In genomic region chr1:172443666-172444453, GRCh38 we compare ENCODE assay signal across 8 cellular contexts. TPM values are rescaled to one million over a fixed set of nuclear protein-coding genes. Genes with fewer than 3 reads are reported as not detected.
DNase-seq lines count a peak whose midpoint lies in the region; ATAC-seq and TF ChIP-seq lines count a peak whose summit lies in the region.

TSS of gene PIGC (minus strand) at chr1:172444069. CDS start at chr1:172442622, 1,447 bp downstream.

- H3K4me3 ChIP-seq in CD4-positive, CD25-positive, alpha-beta regulatory T cell (ENCODE audit: low read depth, low read length) = peak within 1 kb of the TSS; percentile 89
- H3K4me3 ChIP-seq in duodenal mucosa (ENCODE audit: low read depth in 1 of 2, low read length in 2 of 2) (peak within 1 kb of the TSS; percentile 71 to 86), lower leg skin (ENCODE audit: low read depth, poor library complexity, severe bottlenecking) (peak within 1 kb of the TSS; percentile 86)

- peak within 1 kb of the TSS; percentile 81 for H3K27ac ChIP-seq in CD4-positive, CD25-positive, alpha-beta regulatory T cell (ENCODE audit: insufficient read depth, low read length, poor library complexity, severe bottlenecking)
- no peak within 1 kb of the TSS for H3K27ac ChIP-seq in duodenal mucosa (ENCODE audit: low read depth, low read length)

- DNase-seq in CD4-positive, CD25-positive, alpha-beta regulatory T cell = peak; percentile 83 to 92 (median 86)
- DNase-seq in NCI-H774 (lab: John Stamatoyannopoulos, UW) = peak; percentile 83
- peak; percentile 92 for DNase-seq in activated CD4-positive, alpha-beta T cell treated with anti-CD3 and anti-CD28 coated beads, Interleukin-2, amount 50 U/mL, for 4 hours
- DNase-seq in lower leg skin (ENCODE audit: low spot score in 2 of 2) = peak; percentile 83 to 98
- peak; percentile 92 for DNase-seq in stimulated activated CD4-positive, alpha-beta T cell treated with anti-CD3 and anti-CD28 coated beads, Interleukin-4, amount 100 ng/mL, for 48 hours (ENCODE audit: low read depth in 2 of 2)

- H3K9ac ChIP-seq in duodenal mucosa (ENCODE audit: low read depth in 1 of 2, low read length in 2 of 2) = peak within 1 kb of the TSS; percentile 84 to 89

- H3K27ac Mint-ChIP-seq in CD4-positive, CD25-positive, alpha-beta regulatory T cell = peak within 1 kb of the TSS; percentile 92 to 99 (median 96)

- H3K27me3 ChIP-seq in CD4-positive, CD25-positive, alpha-beta regulatory T cell (ENCODE audit: control insufficient read depth, insufficient read depth, low read length) = no peaks in the 10 kb centered on the region
- H3K27me3 ChIP-seq in duodenal mucosa (ENCODE audit: control insufficient read depth in 1 of 2, insufficient read depth in 2 of 2, low read length in 2 of 2) = no peaks in the 10 kb centered on the region

- peak; percentile 99 for ATAC-seq in CD4-positive, CD25-positive, alpha-beta regulatory T cell (ENCODE audit: low read depth in 2 of 2)
- ATAC-seq in GM19395 (IDR thresholded peaks at IDR 0.05; ENCODE audit: unreplicated experiment) (peak; percentile 100), HG03565 (IDR thresholded peaks at IDR 0.05; ENCODE audit: unreplicated experiment) (peak; percentile 97)

- H3K36me3 Mint-ChIP-seq in CD4-positive, CD25-positive, alpha-beta regulatory T cell = peaks cover 20% of the 10 kb centered on the region

- TF ChIP-seq POLR2A in lower leg skin (IDR thresholded peaks at IDR 0.05) = no peak

- H3K9me3 Mint-ChIP-seq in CD4-positive, CD25-positive, alpha-beta regulatory T cell = peaks cover 0 to 3% (median 0%) of the 10 kb centered on the region in 7 donors

- peak within 1 kb of the TSS; percentile 89 to 98 (median 97) for H3K4me3 Mint-ChIP-seq in CD4-positive, CD25-positive, alpha-beta regulatory T cell

- WGBS in lower leg skin, 2 donors = 6% methylated on average over 42 to 43 of the region's 43 CpGs

- peak in 1 of 3 donors; percentile 75 for TF ChIP-seq CTCF in lower leg skin (IDR thresholded peaks at IDR 0.05)

- peaks cover 24% of the 10 kb centered on the region for H3K4me1 ChIP-seq in CD4-positive, CD25-positive, alpha-beta regulatory T cell (ENCODE audit: control insufficient read depth, insufficient read depth, low read length, poor library complexity, severe bottlenecking)
- H3K4me1 ChIP-seq in duodenal mucosa (ENCODE audit: control insufficient read depth in 1 of 2, insufficient read depth in 2 of 2, low read length in 2 of 2) = peaks cover 11 to 12% of the 10 kb centered on the region in 2 donors

- no peaks in the 10 kb centered on the region for H3K27me3 Mint-ChIP-seq in CD4-positive, CD25-positive, alpha-beta regulatory T cell

- H3K4me1 Mint-ChIP-seq in CD4-positive, CD25-positive, alpha-beta regulatory T cell = peaks cover 36 to 61% (median 48%) of the 10 kb centered on the region in 4 donors

- intact Hi-C loops in lower leg skin (cut with DNase I; ENCODE audit: low total_unique reads) = loop anchor here (10.0 kb wide), 1 partner anchor 91 kb away; the partner anchor contains the start of gene SUCO

- H3K9me3 ChIP-seq in CD4-positive, CD25-positive, alpha-beta regulatory T cell (ENCODE audit: control insufficient read depth in 2 of 2, low read length in 2 of 2) = no peaks in the 10 kb centered on the region
- H3K9me3 ChIP-seq in duodenal mucosa (ENCODE audit: control insufficient read depth in 1 of 2, low read length in 2 of 2) = no peaks in the 10 kb centered on the region

- H3K36me3 ChIP-seq in CD4-positive, CD25-positive, alpha-beta regulatory T cell (ENCODE audit: control insufficient read depth, insufficient read depth, low read length) = peaks cover 9% of the 10 kb centered on the region
- H3K36me3 ChIP-seq in duodenal mucosa (ENCODE audit: control insufficient read depth in 1 of 2, insufficient read depth in 2 of 2, low read length in 2 of 2) = no peaks in the 10 kb centered on the region

RNA-seq across cellular contexts. Expression of gene PIGC, which starts in this region (rescaled TPM):
- total RNA-seq in CD4-positive, CD25-positive, alpha-beta regulatory T cell = 22.6 TPM
- polyA plus RNA-seq in CD4-positive, CD25-positive, alpha-beta regulatory T cell = 100 to 1,000 TPM; 110 to 132 (median 126) TPM
- total RNA-seq in lower leg skin = 10 to 100 TPM; 26.2 to 60.3 (median 48.4) TPM
